8 cellular contexts compared by ENCODE assay signal in the genomic region with DNA sequence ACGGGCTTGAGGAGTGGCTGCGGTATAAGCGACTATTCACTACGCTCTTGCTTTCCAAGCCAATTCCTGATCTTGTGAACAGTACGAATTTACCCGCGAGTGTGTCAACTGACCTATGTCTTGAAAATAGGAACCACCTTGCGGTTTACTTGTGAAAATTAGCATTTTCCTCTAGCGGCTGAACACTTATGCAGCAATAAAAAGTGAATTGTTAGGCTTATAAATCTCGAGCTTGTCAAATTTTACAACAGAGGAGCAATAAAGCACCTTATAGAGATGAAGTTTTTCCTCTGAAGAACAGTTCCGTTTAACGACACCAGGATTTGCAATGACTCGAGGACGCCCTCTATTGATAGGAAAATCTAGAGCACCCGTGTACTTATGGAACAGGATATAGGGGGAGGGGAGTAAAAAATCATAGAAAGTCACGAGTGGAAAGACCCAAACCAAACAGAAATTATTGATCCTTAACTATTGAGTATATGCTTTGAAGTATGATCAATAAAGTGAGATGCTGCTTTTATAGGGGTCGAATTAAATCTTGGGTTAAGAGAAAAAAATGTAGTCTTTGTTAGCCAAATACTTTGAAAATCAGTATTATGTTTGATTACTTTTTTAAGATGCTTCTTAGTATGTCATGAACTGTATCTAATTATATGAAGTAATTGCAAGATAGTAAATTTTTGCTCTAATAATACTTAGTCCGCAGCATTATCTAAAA. TPM values are rescaled to one million over a fixed set of nuclear protein-coding genes. Genes with fewer than 3 reads are reported as not detected.
DNase-seq lines count a peak whose midpoint lies in the region; ATAC-seq and TF ChIP-seq lines count a peak whose summit lies in the region.

No MANE protein-coding gene starts in this region.

- ATAC-seq in HG03196 (IDR thresholded peaks at IDR 0.05; ENCODE audit: unreplicated experiment) (peak; percentile 14), HG02981 (IDR thresholded peaks at IDR 0.05; ENCODE audit: unreplicated experiment) (no peak)
- ATAC-seq in stimulated activated naive CD8-positive, alpha-beta T cell treated with anti-CD3 and anti-CD28 coated beads, Interleukin-15, amount 100 ng/mL, for 72 hours = no peak

- POLR2A ChIA-PET in activated CD4-positive, alpha-beta T cell treated with anti-CD3 and anti-CD28 coated beads, Interleukin-2, amount 10 ng/mL, durations not matched to agents 7 days and 5 days (lab: Charles Lee) = no interaction called here

- no peaks in the 10 kb centered on the region for H3K9me3 ChIP-seq in endodermal cell (ENCODE audit: control insufficient read depth, low read length)

- peaks cover 80% of the 10 kb centered on the region for H3K27me3 Mint-ChIP-seq in activated CD4-positive, alpha-beta T cell treated with anti-CD3 and anti-CD28 coated beads, Interleukin-2, amount 10 ng/mL, durations not matched to agents 7 days and 5 days
- H3K27me3 Mint-ChIP-seq in endodermal cell (ENCODE audit: insufficient read depth) (no peaks in the 10 kb centered on the region), mesothelial cell of epicardium (ENCODE audit: low read depth) (peaks cover 42% of the 10 kb centered on the region)
- peaks cover 35% of the 10 kb centered on the region for H3K27me3 Mint-ChIP-seq in stimulated activated naive CD8-positive, alpha-beta T cell treated with anti-CD3 and anti-CD28 coated beads, Interleukin-15, amount 100 ng/mL, for 72 hours

- 1 to 2% methylated on average over 16 to 17 of the region's 18 CpGs for WGBS in endodermal cell (ENCODE audit: insufficient coverage in 1 of 2, insufficient read length in 1 of 2), 2 experiments

- H3K9me3 Mint-ChIP-seq in activated CD4-positive, alpha-beta T cell treated with anti-CD3 and anti-CD28 coated beads, Interleukin-2, amount 10 ng/mL, durations not matched to agents 7 days and 5 days = no peaks in the 10 kb centered on the region
- no peaks in the 10 kb centered on the region for H3K9me3 Mint-ChIP-seq in endodermal cell
- no peaks in the 10 kb centered on the region for H3K9me3 Mint-ChIP-seq in mesothelial cell of epicardium
- H3K9me3 Mint-ChIP-seq in stimulated activated naive CD8-positive, alpha-beta T cell treated with anti-CD3 and anti-CD28 coated beads, Interleukin-15, amount 100 ng/mL, for 72 hours = no peaks in the 10 kb centered on the region

- CTCF ChIA-PET in activated CD4-positive, alpha-beta T cell treated with anti-CD3 and anti-CD28 coated beads, Interleukin-2, amount 10 ng/mL, durations not matched to agents 7 days and 5 days (lab: Charles Lee) = interaction anchor here (0.6 to 2.2 kb wide), 7 partner anchors 9 to 1795 kb away, joined by 3 to 10 read pairs (median 3); no protein-coding TSS in a partner anchor

- H3K27ac ChIP-seq in endodermal cell (ENCODE audit: low read depth, low read length) = peak overlapping the region; percentile 50

- H3K27me3 ChIP-seq in endodermal cell (ENCODE audit: control insufficient read depth, insufficient read depth, low read length, poor library complexity, severe bottlenecking) = no peaks in the 10 kb centered on the region

- DNase-seq in DMS79 treated with DMSO at 0.1 percent for 48 hours (lab: John Stamatoyannopoulos, UW) (peak; percentile 62), NCI-H460 (ENCODE audit: extremely low read depth, low read depth) (peak; percentile 88), endodermal cell (peak; percentile 83), mesothelial cell of epicardium (ENCODE audit: low spot score in 2 of 2, unreplicated experiment in 2 of 2) (no peak)
- peak; percentile 74 for DNase-seq in activated CD4-positive, alpha-beta T cell treated with anti-CD3 and anti-CD28 coated beads, Interleukin-2, amount 10 ng/mL, durations not matched to agents 7 days and 5 days
- DNase-seq in stimulated activated naive CD8-positive, alpha-beta T cell treated with anti-CD3 and anti-CD28 coated beads, Interleukin-15, amount 100 ng/mL, for 72 hours = peak; percentile 52 to 59

- H3K4me3 Mint-ChIP-seq in activated CD4-positive, alpha-beta T cell treated with anti-CD3 and anti-CD28 coated beads, Interleukin-2, amount 10 ng/mL, durations not matched to agents 7 days and 5 days = peak overlapping the region; percentile 80
- H3K4me3 Mint-ChIP-seq in endodermal cell = peak overlapping the region; percentile 97
- H3K4me3 Mint-ChIP-seq in mesothelial cell of epicardium = peak overlapping the region; percentile 76
- H3K4me3 Mint-ChIP-seq in stimulated activated naive CD8-positive, alpha-beta T cell treated with anti-CD3 and anti-CD28 coated beads, Interleukin-15, amount 100 ng/mL, for 72 hours = peak overlapping the region; percentile 97 to 98

- peaks cover 3% of the 10 kb centered on the region for H3K4me1 ChIP-seq in endodermal cell (ENCODE audit: control insufficient read depth, insufficient read depth, low read length)

- TF ChIP-seq CTCF in endodermal cell (conservative IDR thresholded peaks at IDR 0.05) (peak; percentile 97), mesothelial cell of epicardium (IDR thresholded peaks at IDR 0.05; ENCODE audit: unreplicated experiment) (peak; percentile 83)

- H3K36me3 ChIP-seq in endodermal cell (ENCODE audit: control insufficient read depth, insufficient read depth, low read length) = peaks cover 17% of the 10 kb centered on the region

- no peaks in the 10 kb centered on the region for H3K36me3 Mint-ChIP-seq in activated CD4-positive, alpha-beta T cell treated with anti-CD3 and anti-CD28 coated beads, Interleukin-2, amount 10 ng/mL, durations not matched to agents 7 days and 5 days (ENCODE audit: low read depth)
- peaks cover 26% of the 10 kb centered on the region for H3K36me3 Mint-ChIP-seq in endodermal cell (ENCODE audit: low read depth)
- H3K36me3 Mint-ChIP-seq in mesothelial cell of epicardium = no peaks in the 10 kb centered on the region

- peaks cover 58% of the 10 kb centered on the region for H3K4me1 Mint-ChIP-seq in activated CD4-positive, alpha-beta T cell treated with anti-CD3 and anti-CD28 coated beads, Interleukin-2, amount 10 ng/mL, durations not matched to agents 7 days and 5 days
- H3K4me1 Mint-ChIP-seq in endodermal cell (peaks cover 43% of the 10 kb centered on the region), mesothelial cell of epicardium (peaks cover 56% of the 10 kb centered on the region)
- peaks cover 75% of the 10 kb centered on the region for H3K4me1 Mint-ChIP-seq in stimulated activated naive CD8-positive, alpha-beta T cell treated with anti-CD3 and anti-CD28 coated beads, Interleukin-15, amount 100 ng/mL, for 72 hours

- H3K4me3 ChIP-seq in endodermal cell (ENCODE audit: low read length) = peak overlapping the region; percentile 98

- no peak overlapping the region for H3K27ac Mint-ChIP-seq in activated CD4-positive, alpha-beta T cell treated with anti-CD3 and anti-CD28 coated beads, Interleukin-2, amount 10 ng/mL, durations not matched to agents 7 days and 5 days
- peak overlapping the region; percentile 18 for H3K27ac Mint-ChIP-seq in endodermal cell
- no peak overlapping the region for H3K27ac Mint-ChIP-seq in mesothelial cell of epicardium
- peak overlapping the region; percentile 68 to 73 for H3K27ac Mint-ChIP-seq in stimulated activated naive CD8-positive, alpha-beta T cell treated with anti-CD3 and anti-CD28 coated beads, Interleukin-15, amount 100 ng/mL, for 72 hours

- H3K9ac ChIP-seq in endodermal cell (ENCODE audit: extremely low read depth, low read length, poor library complexity, severe bottlenecking) = peak overlapping the region; percentile 84

RNA-seq across cellular contexts. Expression of gene RGMB, which starts 1.9 kb away (rescaled TPM):
- 24.9 and 27.5 TPM in 2 replicates for total RNA-seq in NCI-H460 (2014; rRNA removed; shearing (Covaris generic))
- polyA plus RNA-seq in NCI-H460 (2014; cell fraction: nucleus; rRNA removed) = 26.2 and 28.8 TPM in 2 replicates
- total RNA-seq in activated CD4-positive, alpha-beta T cell treated with anti-CD3 and anti-CD28 coated beads, Interleukin-2, amount 10 ng/mL, durations not matched to agents 7 days and 5 days = 1 to 10 TPM; 1.4 to 1.7 TPM
- total RNA-seq in endodermal cell = 10 to 100 TPM; 60.2 to 71.6 TPM
- polyA plus RNA-seq in endodermal cell (2013, experiment 1 of 2) = 105 TPM
- polyA plus RNA-seq in endodermal cell (2013, experiment 2 of 2) = 81.8 TPM
- 11.0 to 11.8 TPM (median 11.1 TPM) in 3 replicates for total RNA-seq in mesothelial cell of epicardium

Comparison
In these comparisons a context has a peak if more than half of its experiments do, and no peak if none do; other contexts are left out.
1. DNase-seq: peak in DMS79 treated with DMSO at 0.1 percent for 48 hours (single experiment), NCI-H460 (single experiment), activated CD4-positive, alpha-beta T cell treated with anti-CD3 and anti-CD28 coated beads, Interleukin-2, amount 10 ng/mL, durations not matched to agents 7 days and 5 days (single experiment), endodermal cell (single experiment) and stimulated activated naive CD8-positive, alpha-beta T cell treated with anti-CD3 and anti-CD28 coated beads, Interleukin-15, amount 100 ng/mL, for 72 hours (2 of 2); none in mesothelial cell of epicardium (0 of 2).
2. H3K27ac Mint-ChIP-seq: peak in endodermal cell (single experiment) and stimulated activated naive CD8-positive, alpha-beta T cell treated with anti-CD3 and anti-CD28 coated beads, Interleukin-15, amount 100 ng/mL, for 72 hours (2 of 2); none in activated CD4-positive, alpha-beta T cell treated with anti-CD3 and anti-CD28 coated beads, Interleukin-2, amount 10 ng/mL, durations not matched to agents 7 days and 5 days (single experiment) and mesothelial cell of epicardium (single experiment).
3. Peak in every context shown above with its lines, with median percentiles within 50 percentile points of each other: H3K4me3 Mint-ChIP-seq.